Comparison of ENCODE assay signal across 9 cellular contexts in the genomic region with DNA sequence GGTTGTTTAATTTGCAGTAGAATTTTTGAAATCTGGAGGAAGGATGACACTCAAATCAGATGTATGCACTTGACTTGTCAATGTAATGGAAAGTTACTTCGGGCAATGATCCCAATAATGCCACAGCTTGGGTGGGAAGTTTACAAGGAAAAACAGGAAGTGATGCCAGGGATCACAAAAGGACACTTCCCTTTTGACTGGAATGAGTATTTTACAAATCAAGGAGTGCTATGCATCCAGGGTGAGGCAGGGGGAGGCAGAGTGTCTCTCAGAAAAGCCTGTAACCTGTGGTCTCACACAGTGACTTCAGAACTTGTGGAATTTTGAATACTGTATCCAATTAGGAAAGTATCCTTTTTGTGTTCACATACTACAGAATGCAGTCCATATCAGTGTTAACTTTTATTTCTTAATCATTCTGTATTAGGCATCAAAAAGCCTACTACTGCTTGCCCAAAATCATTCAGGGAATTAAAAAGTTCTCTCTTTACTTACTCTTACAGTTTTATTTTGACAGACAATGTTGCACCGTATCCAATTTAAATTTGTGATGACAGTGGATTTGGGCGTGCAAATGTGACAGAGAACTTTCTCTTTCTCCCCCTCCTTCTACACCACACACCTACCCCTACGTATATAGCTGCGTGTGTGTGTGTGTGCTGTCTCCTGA.
DNase-seq lines count a peak whose midpoint lies in the region; ATAC-seq and TF ChIP-seq lines count a peak whose summit lies in the region.
"Had no signal": no experiment of that assay in that cellular context is flagged by ENCODE, and none has a peak within 500 bp of the region (broad histone marks: within the 10 kb centered on the region; RNA-seq: fewer than 3 reads in every experiment).

No MANE protein-coding gene starts in this region.

- TF ChIP-seq CTCF in OCI-LY3 (IDR thresholded peaks at IDR 0.05; ENCODE audit: low read depth, low read length): peak; percentile 51
- TF ChIP-seq CTCF in fibroblast of mammary gland (conservative IDR thresholded peaks at IDR 0.05; ENCODE audit: control insufficient read depth, insufficient read depth, low read depth, low read length): peak; percentile 54
- peak; percentile 23 for TF ChIP-seq CTCF in parathyroid adenoma (IDR thresholded peaks at IDR 0.05)

- H3K27me3 ChIP-seq in OCI-LY3 (ENCODE audit: low read depth, low read length) (peaks cover 8% of the 10 kb centered on the region; the same call in 1 of the 2 replicates), parathyroid adenoma (ENCODE audit: control insufficient read depth, insufficient read depth, low read length) (no peaks in the 10 kb centered on the region)

- H3K4me1 Mint-ChIP-seq in activated T-helper 17 cell treated with anti-CD3 and anti-CD28 coated beads, Interleukin-2, amount 50 U/mL, for 72 hours: no peaks in the 10 kb centered on the region
- H3K4me1 Mint-ChIP-seq: activated naive CD8-positive, alpha-beta T cell treated with anti-CD3 and anti-CD28 coated beads, Interleukin-2, amount 10 ng/mL, durations not matched to agents 7 days and 5 days had no signal

- H3K36me3 ChIP-seq in OCI-LY3 (replicated peaks; ENCODE audit: low read depth, low read length) (no peaks in the 10 kb centered on the region), parathyroid adenoma (ENCODE audit: control insufficient read depth, insufficient read depth, low read length) (no peaks in the 10 kb centered on the region)

- no peaks in the 10 kb centered on the region for H3K36me3 Mint-ChIP-seq in activated T-helper 17 cell treated with anti-CD3 and anti-CD28 coated beads, Interleukin-2, amount 50 U/mL, for 72 hours (ENCODE audit: low read depth)
- H3K36me3 Mint-ChIP-seq: activated naive CD8-positive, alpha-beta T cell treated with anti-CD3 and anti-CD28 coated beads, Interleukin-2, amount 10 ng/mL, durations not matched to agents 7 days and 5 days had no signal

- no peaks in the 10 kb centered on the region for H3K9me3 Mint-ChIP-seq in activated T-helper 17 cell treated with anti-CD3 and anti-CD28 coated beads, Interleukin-2, amount 50 U/mL, for 72 hours
- H3K9me3 Mint-ChIP-seq: activated naive CD8-positive, alpha-beta T cell treated with anti-CD3 and anti-CD28 coated beads, Interleukin-2, amount 10 ng/mL, durations not matched to agents 7 days and 5 days had no signal

- H3K9me3 ChIP-seq in OCI-LY3 (ENCODE audit: insufficient read depth, low read length) (no peaks in the 10 kb centered on the region), parathyroid adenoma (ENCODE audit: control insufficient read depth, low read length) (no peaks in the 10 kb centered on the region)

- no peak for ATAC-seq in activated T-helper 17 cell treated with anti-CD3 and anti-CD28 coated beads, Interleukin-2, amount 50 U/mL, for 72 hours (replicated peaks)

- no peaks in the 10 kb centered on the region for H4K20me1 ChIP-seq in OCI-LY3 (ENCODE audit: insufficient read depth, low read length)

- H3K27ac Mint-ChIP-seq in activated T-helper 17 cell treated with anti-CD3 and anti-CD28 coated beads, Interleukin-2, amount 50 U/mL, for 72 hours: no peak overlapping the region
- H3K27ac Mint-ChIP-seq: activated naive CD8-positive, alpha-beta T cell treated with anti-CD3 and anti-CD28 coated beads, Interleukin-2, amount 10 ng/mL, durations not matched to agents 7 days and 5 days had no signal

- no peaks in the 10 kb centered on the region for H3K4me1 ChIP-seq in OCI-LY3 (ENCODE audit: low read length)
- H3K4me1 ChIP-seq in parathyroid adenoma: no peaks in the 10 kb centered on the region

- H2AFZ ChIP-seq in OCI-LY3 (ENCODE audit: low read depth, low read length) (no peak overlapping the region), parathyroid adenoma (no peak overlapping the region)

- H3K4me2 ChIP-seq in OCI-LY3 (ENCODE audit: low read length) (no peak overlapping the region), parathyroid adenoma (ENCODE audit: low read length) (no peak overlapping the region)

- H3K4me3 ChIP-seq in OCI-LY3 (ENCODE audit: low read length) (no peak overlapping the region), fibroblast of mammary gland (ENCODE audit: control insufficient read depth, low read depth, low read length) (no peak overlapping the region), parathyroid adenoma (ENCODE audit: low read depth, low read length) (no peak overlapping the region)

- DNase-seq in NCI-H82 (lab: John Stamatoyannopoulos, UW): peak; percentile 69
- no peak for DNase-seq in NCI-H82 treated with DMSO at 0.1 percent for 48 hours (lab: John Stamatoyannopoulos, UW; ENCODE audit: unreplicated experiment)
- DNase-seq in fibroblast of mammary gland (ENCODE audit: low read depth): peak; percentile 45
- no peak for DNase-seq in NCI-H510A treated with DMSO at 0.1 percent for 48 hours (lab: John Stamatoyannopoulos, UW)
- no peak for DNase-seq in midbrain (lab: John Stamatoyannopoulos, UW)
- DNase-seq: activated naive CD8-positive, alpha-beta T cell treated with anti-CD3 and anti-CD28 coated beads, Interleukin-2, amount 10 ng/mL, durations not matched to agents 7 days and 5 days had no signal

- H3K4me3 Mint-ChIP-seq in activated T-helper 17 cell treated with anti-CD3 and anti-CD28 coated beads, Interleukin-2, amount 50 U/mL, for 72 hours: no peak overlapping the region
- H3K4me3 Mint-ChIP-seq: activated naive CD8-positive, alpha-beta T cell treated with anti-CD3 and anti-CD28 coated beads, Interleukin-2, amount 10 ng/mL, durations not matched to agents 7 days and 5 days had no signal

- H3K27ac ChIP-seq in OCI-LY3 (ENCODE audit: low read length): no peak overlapping the region
- no peak overlapping the region for H3K27ac ChIP-seq in parathyroid adenoma

- H3K79me2 ChIP-seq in OCI-LY3 (ENCODE audit: low read length) (no peaks in the 10 kb centered on the region), parathyroid adenoma (no peaks in the 10 kb centered on the region)

- no peaks in the 10 kb centered on the region for H3K27me3 Mint-ChIP-seq in activated T-helper 17 cell treated with anti-CD3 and anti-CD28 coated beads, Interleukin-2, amount 50 U/mL, for 72 hours
- H3K27me3 Mint-ChIP-seq: activated naive CD8-positive, alpha-beta T cell treated with anti-CD3 and anti-CD28 coated beads, Interleukin-2, amount 10 ng/mL, durations not matched to agents 7 days and 5 days had no signal

- H3K9ac ChIP-seq in OCI-LY3 (ENCODE audit: low read length) (no peak overlapping the region), parathyroid adenoma (no peak overlapping the region)

Comparison
In these comparisons a context has a peak if more than half of its experiments do, and no peak if none do; other contexts are left out.
1. DNase-seq: peak in NCI-H82 (single experiment) and fibroblast of mammary gland (single experiment); none in NCI-H82 treated with DMSO at 0.1 percent for 48 hours (single experiment), NCI-H510A treated with DMSO at 0.1 percent for 48 hours (single experiment) and midbrain (single experiment).
2. Peak in every context shown above with its lines, with median percentiles within 50 percentile points of each other: CTCF ChIP-seq.